24 cellular contexts compared by ENCODE assay signal in genomic region chr11:35340715-35341114, GRCh38.
DNase-seq lines count a peak whose midpoint lies in the region; ATAC-seq, FAIRE-seq and TF ChIP-seq lines count a peak whose summit lies in the region.
"Had no signal": no experiment of that assay in that cellular context is flagged by ENCODE, and none has a peak within 500 bp of the region (broad histone marks: within the 10 kb centered on the region; RNA-seq: fewer than 3 reads in every experiment).

No MANE protein-coding gene starts in this region.

- H3K4me1 ChIP-seq in HepG2 (ENCODE audit: insufficient read depth, low read length): peaks cover 42% of the 10 kb centered on the region
- H3K4me1 ChIP-seq in subcutaneous abdominal adipose tissue (ENCODE audit: control insufficient read depth in 5 of 5, insufficient read depth in 5 of 5, low read length in 5 of 5): peaks cover 0 to 27% (median 15%) of the 10 kb centered on the region in 5 donors

- H3K27me3 ChIP-seq in HepG2 (ENCODE audit: control insufficient read depth in 1 of 2, insufficient read depth in 2 of 2, low read length in 2 of 2): no peaks in the 10 kb centered on the region
- H3K27me3 ChIP-seq in subcutaneous abdominal adipose tissue (ENCODE audit: control insufficient read depth in 5 of 5, insufficient read depth in 4 of 5, low read length in 5 of 5): no peaks in the 10 kb centered on the region
- H3K27me3 ChIP-seq: MG63 had no signal

- TF ChIP-seq RAD21 in HepG2 (CRISPR knock-in tag; IDR thresholded peaks at IDR 0.05): no peak

- peak overlapping the region; percentile 25; the same call in 1 of the 2 replicates for H3K4me2 ChIP-seq in HepG2 (ENCODE audit: low read depth, low read length)

- CTCF ChIA-PET in WTC11 (lab: Charles Lee) (interaction anchor here (0.8 kb wide), 1 partner anchor 35 kb away, joined by 3 read pairs; no protein-coding TSS in a partner anchor), HepG2 (lab: Yijun Ruan, JAX; ENCODE audit: low intra/inter-chr PET ratio, low total read pairs) (no interaction called here)

- TF ChIP-seq CTCF in WTC11 (IDR thresholded peaks at IDR 0.05): no peak
- no peak for TF ChIP-seq CTCF in HepG2 (CRISPR knock-in tag; IDR thresholded peaks at IDR 0.05)

- no peak for ATAC-seq in WTC11
- no peak for ATAC-seq in HepG2
- ATAC-seq in HG03565 (IDR thresholded peaks at IDR 0.05; ENCODE audit: unreplicated experiment): no peak
- ATAC-seq in HG02981 (IDR thresholded peaks at IDR 0.05; ENCODE audit: unreplicated experiment): no peak
- ATAC-seq: PC-3 had no signal

- peak in 1 of 2 experiments; percentile 81; a peak in 2 of 4 replicates for TF ChIP-seq EP300 in HepG2 (IDR thresholded peaks at IDR 0.05; ENCODE audit: low read depth in 2 of 2, low read length in 2 of 2)
- no peak for TF ChIP-seq EP300 in HepG2 (CRISPR knock-in tag; IDR thresholded peaks at IDR 0.05; ENCODE audit: borderline replicate concordance)

- H3K4me1 Mint-ChIP-seq in WTC11: peaks cover 14% of the 10 kb centered on the region
- H3K4me1 Mint-ChIP-seq in dendritic cell treated with granulocyte-macrophage colony-stimulating factor and Interleukin-4, amounts not matched to agents 40 ng/mL and 50 ng/mL, for 4 days (ENCODE audit: low read depth): peaks cover 66% of the 10 kb centered on the region

- H3K4me3 Mint-ChIP-seq in WTC11: no peak overlapping the region
- no peak overlapping the region for H3K4me3 Mint-ChIP-seq in dendritic cell treated with granulocyte-macrophage colony-stimulating factor and Interleukin-4, amounts not matched to agents 40 ng/mL and 50 ng/mL, for 4 days
- H3K4me3 Mint-ChIP-seq: CD4-positive, alpha-beta memory T cell had no signal

- POLR2A ChIA-PET in WTC11 (lab: Charles Lee) (no interaction called here), HepG2 (lab: Yijun Ruan, JAX) (no interaction called here)

- H3K9ac ChIP-seq in HepG2 (ENCODE audit: insufficient read depth, low read depth, low read length) (no peak overlapping the region), subcutaneous abdominal adipose tissue (ENCODE audit: low read length in 5 of 5) (peak overlapping the region in 3 of 5 donors; percentile 7 to 59 (median 57))

- FAIRE-seq in HepG2 (lab: Jason Lieb, UNC): peak; percentile 21
- FAIRE-seq: G401.6, H54, HTR-8/SVneo had no signal

- TF ChIP-seq POLR2A in HepG2 (IDR thresholded peaks at IDR 0.05; ENCODE audit: insufficient read depth in 1 of 2, low read depth in 2 of 2, low read length in 2 of 2): no peak

- H3K27ac ChIP-seq in HepG2 (ENCODE audit: extremely low read length, insufficient read depth, low read length): no peak overlapping the region
- H3K27ac ChIP-seq in subcutaneous abdominal adipose tissue (ENCODE audit: low read depth, low read length): peak overlapping the region; percentile 94

- peaks cover 8% of the 10 kb centered on the region; the same call in 1 of the 2 replicates for H4K20me1 ChIP-seq in HepG2 (ENCODE audit: insufficient read depth, low read length)

- in situ Hi-C loops in HepG2 (cut with HindIII; ENCODE audit: extremely low pct_ligation_motif_present, low pct_unique_long_range_greater_than_20kb): no loop called here

- WGBS in HepG2 (ENCODE audit: low lambda C conversion rate): 42% methylated on average over 2 of the region's 2 CpGs

- peaks cover 3% of the 10 kb centered on the region for H3K79me2 ChIP-seq in HepG2 (ENCODE audit: insufficient read depth, low read length)

- H2AFZ ChIP-seq in HepG2 (ENCODE audit: low read length): no peak overlapping the region

- no peaks in the 10 kb centered on the region; the same call in 1 of the 2 replicates for H3K27me3 Mint-ChIP-seq in WTC11 (ENCODE audit: low read depth)
- no peaks in the 10 kb centered on the region for H3K27me3 Mint-ChIP-seq in dendritic cell treated with granulocyte-macrophage colony-stimulating factor and Interleukin-4, amounts not matched to agents 40 ng/mL and 50 ng/mL, for 4 days

- no TSS peak for BruUV-seq in HepG2 (replicated peaks; lab: Mats Ljungman, UMichigan)

- H3K9me3 Mint-ChIP-seq in WTC11: 0 out of 2 replicates have a peak, but pooled peaks cover 7% of the 10 kb centered on the region
- H3K9me3 Mint-ChIP-seq in dendritic cell treated with granulocyte-macrophage colony-stimulating factor and Interleukin-4, amounts not matched to agents 40 ng/mL and 50 ng/mL, for 4 days: peaks cover 9% of the 10 kb centered on the region

- H3K36me3 ChIP-seq in HepG2 (replicated peaks in 1 of 2; ENCODE audit: control insufficient read depth in 1 of 2, insufficient read depth in 2 of 2, low read length in 2 of 2) (no peaks in the 10 kb centered on the region), subcutaneous abdominal adipose tissue (ENCODE audit: control insufficient read depth in 5 of 5, insufficient read depth in 5 of 5, low read length in 5 of 5) (no peaks in the 10 kb centered on the region)
- H3K36me3 ChIP-seq: MG63 had no signal

- H3K36me3 Mint-ChIP-seq in WTC11: no peaks in the 10 kb centered on the region
- no peaks in the 10 kb centered on the region for H3K36me3 Mint-ChIP-seq in dendritic cell treated with granulocyte-macrophage colony-stimulating factor and Interleukin-4, amounts not matched to agents 40 ng/mL and 50 ng/mL, for 4 days (ENCODE audit: low read depth)
- H3K36me3 Mint-ChIP-seq: CD4-positive, alpha-beta memory T cell had no signal

- no peaks in the 10 kb centered on the region for H3K9me3 ChIP-seq in HepG2 (ENCODE audit: low read length)
- H3K9me3 ChIP-seq in subcutaneous abdominal adipose tissue (ENCODE audit: control insufficient read depth in 5 of 5, low read length in 5 of 5): peaks cover 0 to 2% (median 0%) of the 10 kb centered on the region in 5 donors
- H3K9me3 ChIP-seq: MG63 had no signal

- intact Hi-C loops in dendritic cell treated with granulocyte-macrophage colony-stimulating factor and Interleukin-4, amounts not matched to agents 40 ng/mL and 50 ng/mL, for 4 days (cut with micrococcal nuclease): no loop called here
- intact Hi-C loops in HepG2 (cut with micrococcal nuclease; ENCODE audit: unreplicated experiment): no loop called here

- no peak overlapping the region for H3K27ac Mint-ChIP-seq in WTC11
- H3K27ac Mint-ChIP-seq in dendritic cell treated with granulocyte-macrophage colony-stimulating factor and Interleukin-4, amounts not matched to agents 40 ng/mL and 50 ng/mL, for 4 days: peak overlapping the region; percentile 89
- H3K27ac Mint-ChIP-seq: CD4-positive, alpha-beta memory T cell had no signal

- no peak overlapping the region for H3K4me3 ChIP-seq in HepG2 (replicated peaks in 1 of 3; ENCODE audit: insufficient read depth in 1 of 3, low read depth in 2 of 3, low read length in 3 of 3)
- no peak overlapping the region for H3K4me3 ChIP-seq in subcutaneous abdominal adipose tissue (ENCODE audit: low read depth in 1 of 5, low read length in 5 of 5)
- H3K4me3 ChIP-seq: MG63 had no signal

- no peak for DNase-seq in WTC11 (ENCODE audit: low spot score)
- no peak for DNase-seq in HepG2 (ENCODE audit: low spot score)
- no peak for DNase-seq in activated CD4-positive, alpha-beta T cell treated with anti-CD3 and anti-CD28 coated beads for 48 hours
- DNase-seq: C1 segment of cervical spinal cord; CD4-positive, alpha-beta memory T cell; COR-L47; KG1; MG63; NCI-H1105 treated with DMSO at 0.1 percent for 48 hours; NCI-H146; NCI-H1930; NCI-H2107; NCI-H446; NCI-H524 treated with DMSO at 0.1 percent for 48 hours; NCI-H774; PC-3; SHP77 had no signal

TF ChIP-seq in WTC11, 78 proteins besides CTCF, POLR2A, EP300 and RAD21:
- TF ChIP-seq JAZF1 (CRISPR knock-in tag; IDR thresholded peaks at IDR 0.05): no peak
- no peak for TF ChIP-seq ZMAT4 (CRISPR knock-in tag; IDR thresholded peaks at IDR 0.05)
- TF ChIP-seq GABPB1 (CRISPR knock-in tag; IDR thresholded peaks at IDR 0.05): peak; percentile 46; the same call in 1 of the 2 replicates
- TF ChIP-seq E2F4 (CRISPR knock-in tag; IDR thresholded peaks at IDR 0.05; ENCODE audit: borderline replicate concordance, low read depth): no peak
- no peak for TF ChIP-seq NR1H2 (CRISPR knock-in tag; IDR thresholded peaks at IDR 0.05)
TF ChIP-seq in WTC11: peak in this region for 1.

TF ChIP-seq in HepG2, 621 proteins besides CTCF, POLR2A, EP300 and RAD21 (continues in another document):
- TF ChIP-seq IKZF5 (CRISPR knock-in tag; IDR thresholded peaks at IDR 0.05) (no peak; the same call in 1 of the 2 replicates), ZKSCAN8 (CRISPR knock-in tag; IDR thresholded peaks at IDR 0.05; ENCODE audit: borderline replicate concordance) (peak; percentile 45; the same call in 1 of the 2 replicates), ZNF720 (CRISPR knock-in tag; IDR thresholded peaks at IDR 0.05) (no peak), NFATC3 (CRISPR knock-in tag; IDR thresholded peaks at IDR 0.05) (no peak), SKIL (CRISPR knock-in tag; IDR thresholded peaks at IDR 0.05; ENCODE audit: borderline replicate concordance) (peak; percentile 64; the same call in 1 of the 2 replicates)

Comparison
In these comparisons a context has a peak if more than half of its experiments do, and no peak if none do; other contexts are left out.
1. Of the 50 proteins assayed by ChIP-seq in both HepG2 and WTC11: peak only in HepG2: ATF2, ESRRA, FOXJ3, FOXK1, FOXP4, IRF2 and 5 more; only in WTC11: GABPB1; in both: none; in neither: 36; mixed calls (peak in some experiments, not most) for 2.